Comparison of ENCODE assay signal across 16 cellular contexts in genomic region chr2:177692828-177693269, GRCh38.
A peak's percentile ranks its signal among the peaks of the same experiment; 100 is the strongest.
DNase-seq lines count a peak whose midpoint lies in the region; ATAC-seq and TF ChIP-seq lines count a peak whose summit lies in the region.
"Had no signal": no experiment of that assay in that cellular context is flagged by ENCODE, and none has a peak within 500 bp of the region (broad histone marks: within the 10 kb centered on the region; RNA-seq: fewer than 3 reads in every experiment).

No MANE protein-coding gene starts in this region.

- H3K9me3 ChIP-seq in endodermal cell (ENCODE audit: control insufficient read depth, low read length): no peaks in the 10 kb centered on the region
- no peaks in the 10 kb centered on the region for H3K9me3 ChIP-seq in mesodermal cell (ENCODE audit: control insufficient read depth, low read length)
- H3K9me3 ChIP-seq: HAP-1 had no signal

- no peak overlapping the region for H3K27ac ChIP-seq in endodermal cell (ENCODE audit: low read depth, low read length)
- H3K27ac ChIP-seq in mesodermal cell (ENCODE audit: low read depth, low read length, severe bottlenecking): peak overlapping the region; percentile 19
- H3K27ac ChIP-seq: KMS-11 had no signal

- H3K36me3 Mint-ChIP-seq in Calu3 (ENCODE audit: insufficient read depth, unreplicated experiment) (no peaks in the 10 kb centered on the region), endodermal cell (ENCODE audit: low read depth) (no peaks in the 10 kb centered on the region)
- H3K36me3 Mint-ChIP-seq: stimulated activated effector memory CD8-positive, alpha-beta T cell treated with anti-CD3 and anti-CD28 coated beads, Interleukin-12 subunit alpha, Interleukin-12 subunit beta, amount 100 ng/mL, for 72 hours had no signal

- H3K4me1 ChIP-seq in endodermal cell (ENCODE audit: control insufficient read depth, insufficient read depth, low read length): peaks cover 25% of the 10 kb centered on the region
- H3K4me1 ChIP-seq in mesodermal cell (ENCODE audit: control insufficient read depth, insufficient read depth, low read length, poor library complexity, severe bottlenecking): no peaks in the 10 kb centered on the region

- H3K4me3 Mint-ChIP-seq in Calu3 (ENCODE audit: low read depth, unreplicated experiment): peak overlapping the region; percentile 10
- H3K4me3 Mint-ChIP-seq in endodermal cell: no peak overlapping the region
- H3K4me3 Mint-ChIP-seq: CD4-positive, alpha-beta T cell; stimulated activated effector memory CD8-positive, alpha-beta T cell treated with anti-CD3 and anti-CD28 coated beads, Interleukin-12 subunit alpha, Interleukin-12 subunit beta, amount 100 ng/mL, for 72 hours had no signal

- CTCF ChIA-PET in Calu3 (lab: Charles Lee): interaction anchor here (0.8 to 1.1 kb wide), 3 partner anchors 88 to 343 kb away, joined by 3 to 4 read pairs (median 3); no protein-coding TSS in a partner anchor

- BruUV-seq in Calu3 (replicated peaks; lab: Mats Ljungman, UMichigan): no TSS peak

- DNase-seq in Calu3 (peak; percentile 47), NB4 (ENCODE audit: low read depth) (peak; percentile 29), endodermal cell (peak; percentile 55), activated gamma-delta T cell treated with Interleukin-2 at 50 U/mL for 16 hours (no peak), cerebellum (ENCODE audit: low spot score) (no peak), T-helper 1 cell (no peak)
- DNase-seq: activated CD4-positive, alpha-beta T cell treated with anti-CD3 and anti-CD28 coated beads for 48 hours; activated gamma-delta T cell; CD4-positive, alpha-beta T cell; NCI-H2227 treated with DMSO at 0.1 percent for 48 hours; SIG-M5 had no signal

- no peaks in the 10 kb centered on the region for H3K36me3 ChIP-seq in endodermal cell (ENCODE audit: control insufficient read depth, insufficient read depth, low read length)
- H3K36me3 ChIP-seq in mesodermal cell (ENCODE audit: control insufficient read depth, insufficient read depth, low read length): no peaks in the 10 kb centered on the region
- H3K36me3 ChIP-seq: HAP-1 had no signal

- intact Hi-C loops in Calu3 (cut with micrococcal nuclease; ENCODE audit: unreplicated experiment): no loop called here

- H3K27ac Mint-ChIP-seq in Calu3 (ENCODE audit: unreplicated experiment) (peak overlapping the region; percentile 43), endodermal cell (peak overlapping the region; percentile 12)
- H3K27ac Mint-ChIP-seq: CD4-positive, alpha-beta T cell; stimulated activated effector memory CD8-positive, alpha-beta T cell treated with anti-CD3 and anti-CD28 coated beads, Interleukin-12 subunit alpha, Interleukin-12 subunit beta, amount 100 ng/mL, for 72 hours had no signal

- H3K9me3 Mint-ChIP-seq in Calu3 (ENCODE audit: low read depth, unreplicated experiment) (no peaks in the 10 kb centered on the region), endodermal cell (no peaks in the 10 kb centered on the region)
- H3K9me3 Mint-ChIP-seq: CD4-positive, alpha-beta T cell; stimulated activated effector memory CD8-positive, alpha-beta T cell treated with anti-CD3 and anti-CD28 coated beads, Interleukin-12 subunit alpha, Interleukin-12 subunit beta, amount 100 ng/mL, for 72 hours had no signal

- 90 to 100% methylated on average over 4 of the region's 4 CpGs for WGBS in endodermal cell (ENCODE audit: insufficient coverage in 1 of 2, insufficient read length in 1 of 2), 2 experiments
- WGBS in mesodermal cell (ENCODE audit: insufficient coverage in 2 of 2), 2 experiments: 92 to 98% methylated on average over 4 of the region's 4 CpGs

- peaks cover 12% of the 10 kb centered on the region for H3K4me1 Mint-ChIP-seq in Calu3 (ENCODE audit: low read depth, unreplicated experiment)
- peaks cover 56% of the 10 kb centered on the region for H3K4me1 Mint-ChIP-seq in endodermal cell
- H3K4me1 Mint-ChIP-seq: stimulated activated effector memory CD8-positive, alpha-beta T cell treated with anti-CD3 and anti-CD28 coated beads, Interleukin-12 subunit alpha, Interleukin-12 subunit beta, amount 100 ng/mL, for 72 hours had no signal

- no peaks in the 10 kb centered on the region for H3K27me3 ChIP-seq in endodermal cell (ENCODE audit: control insufficient read depth, insufficient read depth, low read length, poor library complexity, severe bottlenecking)

- no peak overlapping the region for H3K9ac ChIP-seq in endodermal cell (ENCODE audit: extremely low read depth, low read length, poor library complexity, severe bottlenecking)
- H3K9ac ChIP-seq: KMS-11 had no signal

- ATAC-seq in SK-N-SH treated with all-trans-retinoic acid at 6 μM for 48 hours: no peak
- ATAC-seq: stimulated activated effector memory CD8-positive, alpha-beta T cell treated with anti-CD3 and anti-CD28 coated beads, Interleukin-12 subunit alpha, Interleukin-12 subunit beta, amount 100 ng/mL, for 72 hours had no signal

- TF ChIP-seq POLR2A in NB4 (IDR thresholded peaks at IDR 0.05; ENCODE audit: extremely low read depth, insufficient read length): no peak

- peak; percentile 33 for TF ChIP-seq CTCF in Calu3 (IDR thresholded peaks at IDR 0.05; ENCODE audit: unreplicated experiment)
- TF ChIP-seq CTCF in NB4 (IDR thresholded peaks at IDR 0.05; ENCODE audit: low read depth, low read length): no peak
- TF ChIP-seq CTCF in endodermal cell (conservative IDR thresholded peaks at IDR 0.05): peak; percentile 63

- H3K27me3 Mint-ChIP-seq in Calu3 (ENCODE audit: unreplicated experiment): no peaks in the 10 kb centered on the region
- no peaks in the 10 kb centered on the region for H3K27me3 Mint-ChIP-seq in endodermal cell (ENCODE audit: insufficient read depth)

- H3K4me3 ChIP-seq in NB4 (ENCODE audit: low read depth, low read length) (no peak overlapping the region), endodermal cell (ENCODE audit: low read length) (no peak overlapping the region), mesodermal cell (ENCODE audit: extremely low read depth, insufficient read depth, low read length, poor library complexity, severe bottlenecking) (no peak overlapping the region)
- H3K4me3 ChIP-seq: HAP-1 had no signal

TF ChIP-seq in SK-N-SH treated with all-trans-retinoic acid at 6 μM for 48 hours, 23 proteins besides CTCF, POLR2A, EP300 and RAD21 (continues in another document):
- TF ChIP-seq CSRNP3 (CRISPR knock-in tag; IDR thresholded peaks at IDR 0.05) (no peak), OSR1 (CRISPR knock-in tag; IDR thresholded peaks at IDR 0.05) (no peak), ESRRG (CRISPR knock-in tag; IDR thresholded peaks at IDR 0.05) (no peak), ZNF8 (CRISPR knock-in tag; IDR thresholded peaks at IDR 0.05) (no peak), ISL1 (CRISPR knock-in tag; IDR thresholded peaks at IDR 0.05) (no peak), ZC3H10 (CRISPR knock-in tag; IDR thresholded peaks at IDR 0.05) (no peak), TOX (CRISPR knock-in tag; IDR thresholded peaks at IDR 0.05; ENCODE audit: borderline replicate concordance) (no peak), ZFP30 (CRISPR knock-in tag; IDR thresholded peaks at IDR 0.05) (no peak), PATZ1 (CRISPR knock-in tag; IDR thresholded peaks at IDR 0.05; ENCODE audit: borderline replicate concordance) (no peak), ZNF70 (CRISPR knock-in tag; IDR thresholded peaks at IDR 0.05) (no peak)
- TF ChIP-seq, protein P1, sequence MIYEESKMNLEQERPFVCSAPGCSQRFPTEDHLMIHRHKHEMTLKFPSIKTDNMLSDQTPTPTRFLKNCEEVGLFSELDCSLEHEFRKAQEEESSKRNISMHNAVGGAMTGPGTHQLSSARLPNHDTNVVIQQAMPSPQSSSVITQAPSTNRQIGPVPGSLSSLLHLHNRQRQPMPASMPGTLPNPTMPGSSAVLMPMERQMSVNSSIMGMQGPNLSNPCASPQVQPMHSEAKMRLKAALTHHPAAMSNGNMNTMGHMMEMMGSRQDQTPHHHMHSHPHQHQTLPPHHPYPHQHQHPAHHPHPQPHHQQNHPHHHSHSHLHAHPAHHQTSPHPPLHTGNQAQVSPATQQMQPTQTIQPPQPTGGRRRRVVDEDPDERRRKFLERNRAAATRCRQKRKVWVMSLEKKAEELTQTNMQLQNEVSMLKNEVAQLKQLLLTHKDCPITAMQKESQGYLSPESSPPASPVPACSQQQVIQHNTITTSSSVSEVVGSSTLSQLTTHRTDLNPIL (CRISPR knock-in tag; IDR thresholded peaks at IDR 0.05; ENCODE audit: low read depth): no peak

Comparison
In these comparisons a context has a peak if more than half of its experiments do, and no peak if none do; other contexts are left out.
1. DNase-seq: peak in Calu3 (single experiment), NB4 (single experiment) and endodermal cell (single experiment); none in activated gamma-delta T cell treated with Interleukin-2 at 50 U/mL for 16 hours (single experiment), cerebellum (single experiment) and T-helper 1 cell (0 of 5).